ENCODE assay signal across 8 cellular contexts in the genomic region with DNA sequence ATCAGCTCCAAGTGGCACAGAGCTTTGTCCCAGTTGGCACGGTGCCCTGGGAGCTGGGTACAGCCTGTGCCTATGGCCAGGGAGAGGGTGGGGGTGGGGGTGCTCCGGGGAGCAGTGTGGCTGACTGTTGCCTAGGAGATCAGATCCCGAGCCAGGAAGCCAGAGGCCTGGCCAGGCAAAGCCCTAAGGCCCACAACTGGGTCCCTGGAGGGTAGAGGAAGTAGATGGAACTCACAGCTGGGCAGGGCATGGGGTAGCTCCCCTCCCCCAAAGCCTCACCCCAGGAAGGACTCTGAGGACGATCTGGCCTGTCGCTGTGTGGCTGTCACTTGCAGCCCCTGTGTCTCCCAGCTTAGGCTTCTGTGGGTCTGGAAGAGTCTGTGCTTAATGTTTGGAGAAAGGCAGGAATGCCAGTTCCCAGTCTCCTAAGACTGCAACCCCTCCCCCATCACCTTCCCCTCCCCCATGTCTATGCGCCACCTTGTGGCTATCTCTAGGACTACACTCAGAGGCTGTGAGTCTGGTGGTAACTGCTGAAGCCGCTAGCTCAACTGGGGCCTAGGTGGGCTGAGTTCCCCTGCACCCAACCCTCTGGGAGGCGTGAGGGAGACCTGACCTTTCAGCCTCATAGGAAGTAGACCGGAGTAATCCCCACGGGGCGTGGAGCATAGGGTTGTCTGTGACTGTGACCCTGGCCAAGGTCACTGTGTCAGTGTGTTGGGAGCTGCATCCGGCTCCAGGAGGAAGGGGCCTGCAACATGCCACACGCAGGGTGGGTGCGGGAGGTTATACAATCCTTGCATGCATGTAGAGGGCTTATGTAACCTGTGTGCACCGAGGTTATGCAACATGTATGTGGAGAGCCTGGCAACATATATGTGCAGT. TPM values are rescaled to one million over a fixed set of nuclear protein-coding genes. Genes with fewer than 3 reads are reported as not detected.
DNase-seq lines count a peak whose midpoint lies in the region; ATAC-seq and TF ChIP-seq lines count a peak whose summit lies in the region.

No MANE protein-coding gene starts in this region.

- H4K20me1 ChIP-seq in SU-DHL-6 (ENCODE audit: low read depth, low read length), result no peaks in the 10 kb centered on the region

- no peak overlapping the region for H3K4me2 ChIP-seq in SU-DHL-6 (ENCODE audit: low read depth, low read length, poor library complexity, severe bottlenecking)

- peaks cover 64 to 70% of the 10 kb centered on the region in 2 donors for H3K4me1 ChIP-seq in adrenal gland (replicated peaks in 1 of 2)
- H3K4me1 ChIP-seq in right cardiac atrium (ENCODE audit: control insufficient read depth, insufficient read depth, low read length), result peaks cover 50% of the 10 kb centered on the region

- no peak overlapping the region for H3K9ac ChIP-seq in SU-DHL-6 (ENCODE audit: low read length)

- peak; percentile 83 for DNase-seq in DMS153 treated with DMSO at 0.1 percent for 48 hours (lab: John Stamatoyannopoulos, UW; ENCODE audit: unreplicated experiment)
- peak; percentile 80 to 95 (median 85) for DNase-seq in adrenal gland
- DNase-seq in right cardiac atrium, result peak; percentile 85 to 94 (median 91)
- no peak for DNase-seq in retinal pigment epithelial cell (ENCODE audit: low read depth)

- TF ChIP-seq CTCF in SU-DHL-6 (IDR thresholded peaks at IDR 0.05; ENCODE audit: insufficient read depth, low read length, poor library complexity, severe bottlenecking), result peak; percentile 80
- TF ChIP-seq CTCF in adrenal gland (IDR thresholded peaks at IDR 0.05), result peak; percentile 82 to 99 (median 90)
- peak; percentile 91 for TF ChIP-seq CTCF in retinal pigment epithelial cell (conservative IDR thresholded peaks at IDR 0.05; ENCODE audit: low read depth, low read length)

- H3K4me3 ChIP-seq in SU-DHL-6 (ENCODE audit: insufficient read depth, low read length, poor library complexity, severe bottlenecking) (no peak overlapping the region), adrenal gland (no peak overlapping the region), right cardiac atrium (ENCODE audit: low read length) (no peak overlapping the region), retinal pigment epithelial cell (ENCODE audit: low read length) (no peak overlapping the region)

- ATAC-seq in right cardiac atrium (peak; percentile 66 to 76), GM19452 (IDR thresholded peaks at IDR 0.05; ENCODE audit: unreplicated experiment) (no peak), GM21825 (IDR thresholded peaks at IDR 0.05; ENCODE audit: unreplicated experiment) (no peak)

- H2AFZ ChIP-seq in SU-DHL-6 (ENCODE audit: low read depth, low read length, severe bottlenecking), result no peak overlapping the region

- H3K9me2 ChIP-seq in SU-DHL-6 (replicated peaks; ENCODE audit: insufficient read depth, low read length), result no peaks in the 10 kb centered on the region

- no peaks in the 10 kb centered on the region for H3K27me3 ChIP-seq in SU-DHL-6 (ENCODE audit: low read length)
- no peaks in the 10 kb centered on the region for H3K27me3 ChIP-seq in adrenal gland
- no peaks in the 10 kb centered on the region for H3K27me3 ChIP-seq in right cardiac atrium (ENCODE audit: control insufficient read depth, insufficient read depth)

- H3K9me3 ChIP-seq in KOPT-K1 (ENCODE audit: insufficient read depth, low read length, poor library complexity, severe bottlenecking) (no peaks in the 10 kb centered on the region), SU-DHL-6 (ENCODE audit: insufficient read depth, low read length) (no peaks in the 10 kb centered on the region), adrenal gland (replicated peaks in 1 of 3) (no peaks in the 10 kb centered on the region), right cardiac atrium (ENCODE audit: control insufficient read depth, low read length) (no peaks in the 10 kb centered on the region)

- peaks cover 6% of the 10 kb centered on the region; the same call in 1 of the 2 replicates for H3K36me3 ChIP-seq in KOPT-K1 (ENCODE audit: insufficient read depth, low read length)
- H3K36me3 ChIP-seq in SU-DHL-6 (ENCODE audit: low read length), result no peaks in the 10 kb centered on the region
- H3K36me3 ChIP-seq in adrenal gland (replicated peaks in 1 of 2), result peaks cover 0 to 29% of the 10 kb centered on the region in 2 donors

- peak overlapping the region; percentile 39 for H3K27ac ChIP-seq in KOPT-K1 (ENCODE audit: low read depth, low read length, poor library complexity, severe bottlenecking)
- no peak overlapping the region for H3K27ac ChIP-seq in SU-DHL-6 (ENCODE audit: low read depth, low read length)
- peak overlapping the region; percentile 51 to 95 (median 90) for H3K27ac ChIP-seq in adrenal gland
- H3K27ac ChIP-seq in right cardiac atrium (ENCODE audit: low read length), result peak overlapping the region; percentile 82

- H3K79me2 ChIP-seq in SU-DHL-6 (ENCODE audit: insufficient read depth, low read length), result no peaks in the 10 kb centered on the region

- 0 to 6% (median 2%) methylated on average over 1 to 15 of the region's 15 CpGs for WGBS in adrenal gland, 4 donors
- 6% methylated on average over 15 of the region's 15 CpGs for WGBS in right cardiac atrium

- intact Hi-C loops in adrenal gland (cut with DNase I), result loop anchor here in 1 of 2 donors (10.0 kb wide), 1 partner anchor 61 kb away; the partner anchor contains the start of gene CSF3
- intact Hi-C loops in right cardiac atrium (cut with DNase I), result no loop called here

- H3F3A ChIP-seq in SU-DHL-6 (ENCODE audit: insufficient read depth), result no peaks in the 10 kb centered on the region

- TF ChIP-seq POLR2A in adrenal gland (IDR thresholded peaks at IDR 0.05), result peak in 1 of 2 donors; percentile 7

RNA-seq across cellular contexts. Expression of gene THRA, which starts 12.7 kb away (rescaled TPM):
- total RNA-seq in adrenal gland (100 to 1,000 TPM in 3 of 8 donors, 10 to 100 TPM in 5; 46.1 to 110 (median 76.4) TPM), right cardiac atrium (10 to 100 TPM; 80.6 to 99.5 (median 95.9) TPM)
- polyA plus RNA-seq in adrenal gland (10 to 100 TPM; 41.8 to 62.3 (median 50.9) TPM), right cardiac atrium (73.3 TPM)

RNA-seq across cellular contexts. Expression of gene MED24, which starts 21.2 kb away (rescaled TPM):
- total RNA-seq in adrenal gland, result 100 to 1,000 TPM in 1 of 8 donors, 10 to 100 TPM in 7; 57.1 to 127 (median 78.1) TPM
- polyA plus RNA-seq in adrenal gland, result 100 to 1,000 TPM in 1 of 3 donors, 10 to 100 TPM in 2; 50.3 to 103 (median 92.9) TPM
- 10 to 100 TPM; 54.3 to 60.5 (median 54.7) TPM for total RNA-seq in right cardiac atrium
- polyA plus RNA-seq in right cardiac atrium, result 45.1 TPM

RNA-seq across cellular contexts. Expression of gene NR1D1, which starts 24.9 kb away (rescaled TPM):
- total RNA-seq in adrenal gland, result 10 to 100 TPM; 14.0 to 69.1 (median 41.4) TPM
- 10 to 100 TPM; 34.5 to 59.0 (median 36.6) TPM for polyA plus RNA-seq in adrenal gland
- total RNA-seq in right cardiac atrium, result 10 to 100 TPM; 10.2 to 25.1 (median 18.8) TPM
- polyA plus RNA-seq in right cardiac atrium, result 12.3 TPM

RNA-seq across cellular contexts. Expression of gene MSL1, which starts 46.3 kb away (rescaled TPM):
- total RNA-seq in adrenal gland, result 100 to 1,000 TPM in 1 of 8 donors, 10 to 100 TPM in 7; 47.8 to 100 (median 69.1) TPM
- 100 to 1,000 TPM in 2 of 3 donors, 10 to 100 TPM in 1; 74.2 to 143 (median 128) TPM for polyA plus RNA-seq in adrenal gland
- total RNA-seq in right cardiac atrium, result 10 to 100 TPM; 53.6 to 57.3 (median 55.2) TPM
- polyA plus RNA-seq in right cardiac atrium, result 44.8 TPM

Comparison
In these comparisons a context has a peak if more than half of its experiments do, and no peak if none do; other contexts are left out.
1. ATAC-seq: peak in right cardiac atrium (2 of 2); none in GM19452 (single experiment) and GM21825 (single experiment).
2. Peak in every context shown above with its lines, with median percentiles within 50 percentile points of each other: CTCF ChIP-seq.